In genomic region chr10:92757066-92757716, GRCh38 we compare ENCODE assay signal across 8 cellular contexts.
DNase-seq lines count a peak whose midpoint lies in the region; ATAC-seq and TF ChIP-seq lines count a peak whose summit lies in the region.

No MANE protein-coding gene starts in this region.

- no peaks in the 10 kb centered on the region for H3K27me3 ChIP-seq in osteoblast (ENCODE audit: insufficient read depth, low read length)

- H3K4me2 ChIP-seq in osteoblast (ENCODE audit: insufficient read depth, low read length) = peak overlapping the region; percentile 40

- peak; percentile 13 for TF ChIP-seq CTCF in osteoblast (IDR thresholded peaks at IDR 0.05; ENCODE audit: extremely low read depth, low read depth, low read length)

- H3K4me3 ChIP-seq in osteoblast (ENCODE audit: insufficient read depth, low read length) = no peak overlapping the region

- H3K27ac Mint-ChIP-seq in T-cell = no peak overlapping the region
- no peak overlapping the region for H3K27ac Mint-ChIP-seq in activated T-helper 1 cell treated with anti-CD3 and anti-CD28 coated beads, Interleukin-12 subunit alpha, Interleukin-12 subunit beta, Interleukin-2, Interleukin-4 antibody, amounts not matched to agents 30 ng/mL and 10 ng/mL and 1 ng/mL, durations not matched to agents 14 hours and 24 hours and 36 hours

- H4K20me1 ChIP-seq in osteoblast (ENCODE audit: insufficient read depth, low read length) = no peaks in the 10 kb centered on the region

- H3K27ac ChIP-seq in osteoblast (ENCODE audit: low read depth, low read length) = no peak overlapping the region

- intact Hi-C loops in activated T-helper 1 cell treated with anti-CD3 and anti-CD28 coated beads, Interleukin-12 subunit alpha, Interleukin-12 subunit beta, Interleukin-2, Interleukin-4 antibody, amounts not matched to agents 30 ng/mL and 10 ng/mL and 1 ng/mL, durations not matched to agents 14 hours and 24 hours and 36 hours (cut with micrococcal nuclease) = no loop called here

- H2AFZ ChIP-seq in osteoblast (ENCODE audit: low read length) = peak overlapping the region; percentile 84

- H3K4me1 ChIP-seq in osteoblast (ENCODE audit: insufficient read depth, low read length) = peaks cover 22% of the 10 kb centered on the region

- DNase-seq in COLO829 (ENCODE audit: low spot score) = peak; percentile 52
- DNase-seq in T-cell = peak in 18 of 34 experiments; percentile 1 to 50 (median 8)
- DNase-seq in germinal center (ENCODE audit: low spot score) = peak; percentile 83
- peak; percentile 69 for DNase-seq in osteoblast (ENCODE audit: insufficient read length, low spot score, missing footprints)
- no peak for DNase-seq in NCI-H2171 (lab: John Stamatoyannopoulos, UW)
- DNase-seq in activated T-helper 1 cell treated with anti-CD3 and anti-CD28 coated beads, Interleukin-12 subunit alpha, Interleukin-12 subunit beta, Interleukin-2, Interleukin-4 antibody, amounts not matched to agents 30 ng/mL and 10 ng/mL and 1 ng/mL, durations not matched to agents 14 hours and 24 hours and 36 hours (ENCODE audit: low spot score) = no peak

- no peaks in the 10 kb centered on the region for H3K27me3 Mint-ChIP-seq in T-cell
- peaks cover 3% of the 10 kb centered on the region for H3K27me3 Mint-ChIP-seq in activated T-helper 1 cell treated with anti-CD3 and anti-CD28 coated beads, Interleukin-12 subunit alpha, Interleukin-12 subunit beta, Interleukin-2, Interleukin-4 antibody, amounts not matched to agents 30 ng/mL and 10 ng/mL and 1 ng/mL, durations not matched to agents 14 hours and 24 hours and 36 hours (ENCODE audit: insufficient read depth)

- H3K4me3 Mint-ChIP-seq in T-cell = no peak overlapping the region
- H3K4me3 Mint-ChIP-seq in activated T-helper 1 cell treated with anti-CD3 and anti-CD28 coated beads, Interleukin-12 subunit alpha, Interleukin-12 subunit beta, Interleukin-2, Interleukin-4 antibody, amounts not matched to agents 30 ng/mL and 10 ng/mL and 1 ng/mL, durations not matched to agents 14 hours and 24 hours and 36 hours = no peak overlapping the region

- H3K36me3 Mint-ChIP-seq in T-cell = no peaks in the 10 kb centered on the region
- no peaks in the 10 kb centered on the region for H3K36me3 Mint-ChIP-seq in activated T-helper 1 cell treated with anti-CD3 and anti-CD28 coated beads, Interleukin-12 subunit alpha, Interleukin-12 subunit beta, Interleukin-2, Interleukin-4 antibody, amounts not matched to agents 30 ng/mL and 10 ng/mL and 1 ng/mL, durations not matched to agents 14 hours and 24 hours and 36 hours (ENCODE audit: low read depth)

- peaks cover 7 to 15% (median 15%) of the 10 kb centered on the region in 3 donors for H3K4me1 Mint-ChIP-seq in T-cell
- H3K4me1 Mint-ChIP-seq in activated T-helper 1 cell treated with anti-CD3 and anti-CD28 coated beads, Interleukin-12 subunit alpha, Interleukin-12 subunit beta, Interleukin-2, Interleukin-4 antibody, amounts not matched to agents 30 ng/mL and 10 ng/mL and 1 ng/mL, durations not matched to agents 14 hours and 24 hours and 36 hours (ENCODE audit: low read depth) = peaks cover 9% of the 10 kb centered on the region

- no peaks in the 10 kb centered on the region for H3K9me3 Mint-ChIP-seq in T-cell
- H3K9me3 Mint-ChIP-seq in activated T-helper 1 cell treated with anti-CD3 and anti-CD28 coated beads, Interleukin-12 subunit alpha, Interleukin-12 subunit beta, Interleukin-2, Interleukin-4 antibody, amounts not matched to agents 30 ng/mL and 10 ng/mL and 1 ng/mL, durations not matched to agents 14 hours and 24 hours and 36 hours = no peaks in the 10 kb centered on the region

- no peaks in the 10 kb centered on the region for H3K9me3 ChIP-seq in osteoblast (ENCODE audit: low read depth, low read length)

- no peaks in the 10 kb centered on the region for H3K79me2 ChIP-seq in osteoblast (ENCODE audit: insufficient read depth, low read length)

- POLR2A ChIA-PET in T-cell (lab: Charles Lee) = no interaction called here

- no peaks in the 10 kb centered on the region for H3K36me3 ChIP-seq in osteoblast (ENCODE audit: insufficient read depth, low read length)

- CTCF ChIA-PET in T-cell (lab: Charles Lee) = no interaction called here

- ATAC-seq in GM19463 (IDR thresholded peaks at IDR 0.05; ENCODE audit: unreplicated experiment) (peak; percentile 55), HG03442 (IDR thresholded peaks at IDR 0.05; ENCODE audit: unreplicated experiment) (peak; percentile 72), T-cell (replicated peaks in 1 of 4) (no peak)

Comparison
In these comparisons a context has a peak if more than half of its experiments do, and no peak if none do; other contexts are left out.
1. DNase-seq: peak in COLO829 (single experiment), T-cell (18 of 34), germinal center (single experiment) and osteoblast (single experiment); none in NCI-H2171 (single experiment) and activated T-helper 1 cell treated with anti-CD3 and anti-CD28 coated beads, Interleukin-12 subunit alpha, Interleukin-12 subunit beta, Interleukin-2, Interleukin-4 antibody, amounts not matched to agents 30 ng/mL and 10 ng/mL and 1 ng/mL, durations not matched to agents 14 hours and 24 hours and 36 hours (single experiment).
2. ATAC-seq: peak in GM19463 (single experiment) and HG03442 (single experiment); none in T-cell (0 of 4).